Comparison of ENCODE assay signal across 9 cellular contexts in the genomic region with DNA sequence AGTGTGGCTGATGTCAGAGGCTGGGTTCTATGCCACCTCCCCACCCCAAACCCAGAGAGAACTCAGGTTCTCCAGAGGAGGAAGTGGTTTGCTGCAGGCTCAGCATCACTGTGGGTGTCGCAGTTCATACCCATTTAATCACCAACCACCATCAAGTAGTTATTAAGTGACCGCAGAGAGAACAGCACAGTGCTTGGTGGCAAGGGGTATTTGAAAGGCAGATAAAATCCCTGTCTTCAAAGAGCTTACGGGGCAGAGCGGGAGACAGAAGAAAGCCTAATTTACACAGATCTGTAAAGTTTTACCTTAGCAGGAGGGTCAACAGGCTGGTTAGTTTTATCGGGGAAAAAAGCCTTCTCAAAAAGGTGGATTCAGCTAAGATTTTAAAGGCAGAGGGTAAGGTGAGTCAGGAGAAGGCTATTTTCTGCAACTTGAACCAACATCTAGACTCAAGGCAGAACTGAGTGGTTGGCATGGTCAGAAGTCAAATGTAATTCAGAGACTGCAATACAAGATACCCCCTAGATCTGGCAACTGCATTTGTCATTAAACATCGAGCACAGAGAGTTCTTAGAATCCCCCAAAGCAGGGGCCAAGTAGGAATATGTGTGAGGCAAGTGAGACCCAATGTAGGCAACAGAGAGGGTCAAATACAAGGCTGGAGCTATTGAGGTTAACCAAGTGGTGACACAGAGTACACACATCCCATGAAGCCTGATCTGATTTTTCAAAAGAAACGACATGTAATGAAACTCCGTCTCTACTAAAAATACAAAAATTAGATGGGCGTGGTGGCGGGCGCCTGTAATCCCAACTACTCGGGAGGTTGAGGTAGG. TPM values are rescaled to one million over a fixed set of nuclear protein-coding genes. Genes with fewer than 3 reads are reported as not detected.
DNase-seq lines count a peak whose midpoint lies in the region; ATAC-seq and TF ChIP-seq lines count a peak whose summit lies in the region.
"Had no signal": no experiment of that assay in that cellular context is flagged by ENCODE, and none has a peak within 500 bp of the region (broad histone marks: within the 10 kb centered on the region; RNA-seq: fewer than 3 reads in every experiment).

No MANE protein-coding gene starts in this region.

- peaks cover 47 to 52% of the 10 kb centered on the region in 2 donors for H3K36me3 Mint-ChIP-seq in CD14-positive monocyte
- peaks cover 18% of the 10 kb centered on the region for H3K36me3 Mint-ChIP-seq in activated naive CD4-positive, alpha-beta T cell treated with anti-CD3 and anti-CD28 coated beads for 36 hours (ENCODE audit: low read depth)

- H3K9me3 ChIP-seq in SJSA1 (replicated peaks) (no peaks in the 10 kb centered on the region), skeletal muscle tissue (ENCODE audit: control insufficient read depth in 3 of 3, low read length in 3 of 3) (no peaks in the 10 kb centered on the region)

- H3K27me3 Mint-ChIP-seq in CD14-positive monocyte (ENCODE audit: low read depth in 3 of 3) = peaks cover 2% of the 10 kb centered on the region in 3 donors
- no peaks in the 10 kb centered on the region for H3K27me3 Mint-ChIP-seq in activated naive CD4-positive, alpha-beta T cell treated with anti-CD3 and anti-CD28 coated beads for 36 hours (ENCODE audit: low read depth)

- no peak overlapping the region for H3K9ac ChIP-seq in skeletal muscle tissue (ENCODE audit: low read depth in 1 of 3, low read length in 3 of 3)

- peak overlapping the region; percentile 89 to 97 (median 95) for H3K27ac Mint-ChIP-seq in CD14-positive monocyte
- peak overlapping the region; percentile 95 for H3K27ac Mint-ChIP-seq in activated naive CD4-positive, alpha-beta T cell treated with anti-CD3 and anti-CD28 coated beads for 36 hours

- DNase-seq in CD14-positive monocyte (ENCODE audit: low spot score) = peak; percentile 76
- no peak for DNase-seq in SJSA1 (ENCODE audit: low read depth in 1 of 2, low spot score in 2 of 2)
- peak; percentile 83 for DNase-seq in activated naive CD4-positive, alpha-beta T cell treated with anti-CD3 and anti-CD28 coated beads for 36 hours
- no peak for DNase-seq in SW480 (ENCODE audit: low spot score)
- no peak for DNase-seq in head of caudate nucleus
- DNase-seq in GM20000 (ENCODE audit: low spot score) = no peak
- DNase-seq: NCI-H1694 treated with DMSO at 0.1 percent for 48 hours had no signal

- H3K4me1 ChIP-seq in SJSA1 (replicated peaks) (peaks cover 70% of the 10 kb centered on the region), skeletal muscle tissue (ENCODE audit: control insufficient read depth in 3 of 3, insufficient read depth in 3 of 3, low read length in 3 of 3) (peaks cover 56 to 61% (median 58%) of the 10 kb centered on the region in 3 donors)

- H3K4me3 ChIP-seq in SJSA1 = no peak overlapping the region
- H3K4me3 ChIP-seq in skeletal muscle tissue (ENCODE audit: low read length in 3 of 3) = no peak overlapping the region

- H3K9me3 Mint-ChIP-seq in CD14-positive monocyte = peaks cover 0 to 2% (median 0%) of the 10 kb centered on the region in 7 donors
- no peaks in the 10 kb centered on the region for H3K9me3 Mint-ChIP-seq in activated naive CD4-positive, alpha-beta T cell treated with anti-CD3 and anti-CD28 coated beads for 36 hours

- peak overlapping the region; percentile 60 to 82 for H3K4me3 Mint-ChIP-seq in CD14-positive monocyte
- H3K4me3 Mint-ChIP-seq in activated naive CD4-positive, alpha-beta T cell treated with anti-CD3 and anti-CD28 coated beads for 36 hours = peak overlapping the region; percentile 66

- intact Hi-C loops in CD14-positive monocyte (cut with micrococcal nuclease) = no loop called here
- intact Hi-C loops in activated naive CD4-positive, alpha-beta T cell treated with anti-CD3 and anti-CD28 coated beads for 36 hours (cut with micrococcal nuclease) = loop anchor here (1.0 to 2.0 kb wide), 6 partner anchors 10 to 239 kb away; partner anchors contain the start of gene RPLP0
- intact Hi-C loops in head of caudate nucleus (cut with DNase I) = no loop called here

- TF ChIP-seq CTCF in CD14-positive monocyte (IDR thresholded peaks at IDR 0.05) = peak; percentile 9
- TF ChIP-seq CTCF in GM20000 (IDR thresholded peaks at IDR 0.05; ENCODE audit: extremely low read depth, missing control alignments) = no peak

- ATAC-seq in HG02852 (IDR thresholded peaks at IDR 0.05; ENCODE audit: unreplicated experiment) = no peak

- H3K27ac ChIP-seq in SJSA1 (peak overlapping the region; percentile 82), skeletal muscle tissue (ENCODE audit: low read depth, low read length) (peak overlapping the region; percentile 11)

- peaks cover 95% of the 10 kb centered on the region for H3K4me1 Mint-ChIP-seq in CD14-positive monocyte
- peaks cover 87% of the 10 kb centered on the region for H3K4me1 Mint-ChIP-seq in activated naive CD4-positive, alpha-beta T cell treated with anti-CD3 and anti-CD28 coated beads for 36 hours (ENCODE audit: low read depth)

- CTCF ChIA-PET in activated naive CD4-positive, alpha-beta T cell treated with anti-CD3 and anti-CD28 coated beads for 36 hours (lab: Charles Lee) = interaction anchor here (9.4 to 13.3 kb wide), 3 partner anchors 12 to 23 kb away, joined by 95 to 142 read pairs (median 116); partner anchors contain the start of gene PXN

- peaks cover 24% of the 10 kb centered on the region for H3K36me3 ChIP-seq in SJSA1
- H3K36me3 ChIP-seq in skeletal muscle tissue (ENCODE audit: control insufficient read depth in 3 of 3, insufficient read depth in 3 of 3, low read length in 3 of 3) = no peaks in the 10 kb centered on the region

- H3K27me3 ChIP-seq in SJSA1 (replicated peaks) (no peaks in the 10 kb centered on the region), skeletal muscle tissue (ENCODE audit: control insufficient read depth in 3 of 3, insufficient read depth in 3 of 3, low read length in 3 of 3) (no peaks in the 10 kb centered on the region)

RNA-seq across cellular contexts. Expression of gene PXN, which starts 13.2 kb away (rescaled TPM):
- 10 to 100 TPM; 62.5 to 98.4 TPM for polyA plus RNA-seq in CD14-positive monocyte
- total RNA-seq in SJSA1 (2014; rRNA removed; shearing (Covaris generic)) = 26.4 and 44.2 TPM in 2 replicates
- 100 to 1,000 TPM; 109 to 112 TPM for total RNA-seq in activated naive CD4-positive, alpha-beta T cell treated with anti-CD3 and anti-CD28 coated beads for 36 hours
- total RNA-seq in skeletal muscle tissue = 20.9 TPM

RNA-seq across cellular contexts. Expression of gene RNU4-2, which starts 39.4 kb away (rescaled TPM):
- polyA plus RNA-seq in CD14-positive monocyte = 10 to 100 TPM in 1 of 2 donors, not detected in 1; 52.3 TPM
- under 0.01 TPM in 2 replicates for total RNA-seq in SJSA1 (2014; rRNA removed; shearing (Covaris generic))
- 1,000 to 10,000 TPM; 1,318 to 2,532 TPM for total RNA-seq in activated naive CD4-positive, alpha-beta T cell treated with anti-CD3 and anti-CD28 coated beads for 36 hours
- total RNA-seq in skeletal muscle tissue = under 0.01 TPM

RNA-seq across cellular contexts. Expression of gene RNU4-1, which starts 40.7 kb away (rescaled TPM):
- polyA plus RNA-seq in CD14-positive monocyte = not detected
- total RNA-seq in SJSA1 (2014; rRNA removed; shearing (Covaris generic)) = under 0.01 TPM in 2 replicates
- total RNA-seq in activated naive CD4-positive, alpha-beta T cell treated with anti-CD3 and anti-CD28 coated beads for 36 hours = 1,000 to 10,000 TPM in 1 of 2 experiments, 100 to 1,000 TPM in 1; 685 to 1,294 TPM
- under 0.01 TPM for total RNA-seq in skeletal muscle tissue

RNA-seq across cellular contexts. Expression of gene SIRT4, which starts 49.8 kb away (rescaled TPM):
- under 1 TPM; 0.30 to 0.72 TPM for polyA plus RNA-seq in CD14-positive monocyte
- 0.60 and 1.5 TPM in 2 replicates for total RNA-seq in SJSA1 (2014; rRNA removed; shearing (Covaris generic))
- 1 to 10 TPM; 2.0 to 3.7 TPM for total RNA-seq in activated naive CD4-positive, alpha-beta T cell treated with anti-CD3 and anti-CD28 coated beads for 36 hours
- 3.7 TPM for total RNA-seq in skeletal muscle tissue

RNA-seq across cellular contexts. Expression of gene RPLP0, which starts 51.4 kb away (rescaled TPM):
- polyA plus RNA-seq in CD14-positive monocyte = 100 to 1,000 TPM; 650 to 651 TPM
- total RNA-seq in SJSA1 (2014; rRNA removed; shearing (Covaris generic)) = 2,307 and 4,128 TPM in 2 replicates
- total RNA-seq in activated naive CD4-positive, alpha-beta T cell treated with anti-CD3 and anti-CD28 coated beads for 36 hours = 1,000 to 10,000 TPM; 5,065 to 5,278 TPM
- total RNA-seq in skeletal muscle tissue = 2,458 TPM

Comparison
In these comparisons a context has a peak if more than half of its experiments do, and no peak if none do; other contexts are left out.
1. DNase-seq: peak in CD14-positive monocyte (single experiment) and activated naive CD4-positive, alpha-beta T cell treated with anti-CD3 and anti-CD28 coated beads for 36 hours (single experiment); none in SJSA1 (0 of 2), SW480 (single experiment), head of caudate nucleus (0 of 42) and GM20000 (single experiment).
2. RNA of gene RNU4-2, which starts 39.4 kb away (total RNA-seq): 1,318 to 2,532 TPM in activated naive CD4-positive, alpha-beta T cell treated with anti-CD3 and anti-CD28 coated beads for 36 hours; under 0.01 TPM in SJSA1 and under 0.01 TPM in skeletal muscle tissue (single experiment); every median in the first group is over 1,000 times any median in the second.
3. RNA of gene RNU4-1, which starts 40.7 kb away (total RNA-seq): 685 to 1,294 TPM in activated naive CD4-positive, alpha-beta T cell treated with anti-CD3 and anti-CD28 coated beads for 36 hours; under 0.01 TPM in SJSA1 and under 0.01 TPM in skeletal muscle tissue (single experiment); every median in the first group is over 100 times any median in the second.